In the genomic region with DNA sequence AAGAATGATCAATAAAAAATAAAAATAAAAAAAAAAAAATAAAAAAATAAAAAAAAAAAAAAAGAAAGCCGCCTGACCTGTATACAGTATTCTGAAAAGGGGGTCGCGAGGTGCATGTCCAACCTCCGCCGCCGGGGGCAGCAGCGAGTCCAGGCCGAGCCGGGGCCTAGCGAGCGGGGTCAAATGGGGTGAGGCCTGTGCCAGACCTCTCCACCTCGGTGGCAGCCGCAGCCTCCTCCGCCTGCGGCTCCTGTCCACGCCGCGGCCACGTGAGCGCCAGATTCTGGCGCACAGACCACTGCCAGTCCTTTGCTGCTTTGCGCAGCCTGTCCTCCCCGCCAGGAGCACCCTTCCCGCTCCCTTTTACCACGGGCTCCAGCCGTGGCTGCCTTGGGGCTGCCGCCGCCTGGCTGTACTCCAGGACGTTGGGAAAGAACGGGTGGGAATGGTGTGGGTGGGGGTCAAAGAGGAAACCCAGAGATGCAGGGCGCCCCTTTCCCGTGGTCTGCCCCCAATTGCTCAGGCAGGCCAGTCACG, we compare ENCODE assay signal across 8 cellular contexts. TPM values are rescaled to one million over a fixed set of nuclear protein-coding genes. Genes with fewer than 3 reads are reported as not detected.
DNase-seq lines count a peak whose midpoint lies in the region; ATAC-seq, FAIRE-seq and TF ChIP-seq lines count a peak whose summit lies in the region.

No MANE protein-coding gene starts in this region.

- peak; percentile 55 to 67 for ATAC-seq in activated CD4-positive, CD25-positive, alpha-beta regulatory T cell treated with anti-CD3 and anti-CD28 coated beads, Interleukin-2, amount 50 U/mL, for 24 hours
- peak; percentile 80 for ATAC-seq in HepG2

- peak overlapping the region; percentile 60 for H3K9ac ChIP-seq in HepG2 (ENCODE audit: insufficient read depth, low read depth, low read length)

- DNase-seq in AG10803 (ENCODE audit: low read depth) (peak; percentile 80), NB4 (ENCODE audit: low read depth) (peak; percentile 90), HepG2 (ENCODE audit: low spot score) (peak; percentile 79), DMS79 treated with DMSO at 0.1 percent for 48 hours (lab: John Stamatoyannopoulos, UW) (no peak)
- DNase-seq in central memory CD4-positive, alpha-beta T cell, result peak; percentile 56
- DNase-seq in stimulated activated CD4-positive, alpha-beta T cell treated with anti-CD3 and anti-CD28 coated beads, Interleukin-4, amount 100 ng/mL, for 48 hours (ENCODE audit: low read depth in 2 of 2), result peak; percentile 78 to 85

- peaks cover 48% of the 10 kb centered on the region for H3K4me1 ChIP-seq in HepG2 (ENCODE audit: insufficient read depth, low read length)

- no peaks in the 10 kb centered on the region for H4K20me1 ChIP-seq in HepG2 (ENCODE audit: insufficient read depth, low read length)

- in situ Hi-C loops in GM18951 (cut with MboI; ENCODE audit: low sequenced_read_pairs, unreplicated experiment), result no loop called here
- in situ Hi-C loops in HepG2 (cut with HindIII; ENCODE audit: extremely low pct_ligation_motif_present, low pct_unique_long_range_greater_than_20kb), result no loop called here

- peaks cover 12% of the 10 kb centered on the region for H3K79me2 ChIP-seq in HepG2 (ENCODE audit: insufficient read depth, low read length)

- peak; percentile 55 to 90; a peak in 3 of 4 replicates for TF ChIP-seq EP300 in HepG2 (IDR thresholded peaks at IDR 0.05; ENCODE audit: low read depth in 2 of 2, low read length in 2 of 2)
- TF ChIP-seq EP300 in HepG2 (CRISPR knock-in tag; IDR thresholded peaks at IDR 0.05; ENCODE audit: borderline replicate concordance), result peak; percentile 97

- POLR2A ChIA-PET in HepG2 (lab: Yijun Ruan, JAX), result no interaction called here

- no peak overlapping the region for H2AFZ ChIP-seq in HepG2 (ENCODE audit: low read length)

- WGBS in HepG2 (ENCODE audit: low lambda C conversion rate), result 2% methylated on average over 22 of the region's 33 CpGs

- CTCF ChIA-PET in HepG2 (lab: Yijun Ruan, JAX; ENCODE audit: low intra/inter-chr PET ratio, low total read pairs), result interaction anchor here (1.4 kb wide), 1 partner anchor 37 kb away, joined by 9 read pairs; no protein-coding TSS in a partner anchor

- no TSS peak for BruUV-seq in HepG2 (replicated peaks; lab: Mats Ljungman, UMichigan)

- TF ChIP-seq CTCF in AG10803 (conservative IDR thresholded peaks at IDR 0.05; ENCODE audit: low read length), result peak; percentile 69
- TF ChIP-seq CTCF in NB4 (IDR thresholded peaks at IDR 0.05; ENCODE audit: low read depth, low read length), result peak; percentile 73
- peak; percentile 82 for TF ChIP-seq CTCF in HepG2 (CRISPR knock-in tag; IDR thresholded peaks at IDR 0.05)

- no peaks in the 10 kb centered on the region for H3K27me3 ChIP-seq in HepG2 (ENCODE audit: control insufficient read depth in 1 of 2, insufficient read depth in 2 of 2, low read length in 2 of 2)

- H3K36me3 ChIP-seq in HepG2 (replicated peaks in 1 of 2; ENCODE audit: control insufficient read depth in 1 of 2, insufficient read depth in 2 of 2, low read length in 2 of 2), result peaks cover 10 to 13% of the 10 kb centered on the region in 2 experiments

- H3K27ac ChIP-seq in HepG2 (ENCODE audit: extremely low read length, insufficient read depth, low read length), result peak overlapping the region; percentile 81

- intact Hi-C loops in HepG2 (cut with micrococcal nuclease; ENCODE audit: unreplicated experiment), result loop anchor here (2.0 to 5.0 kb wide), 2 partner anchors 37 to 52 kb away; no protein-coding TSS in a partner anchor

- H3K4me2 ChIP-seq in HepG2 (ENCODE audit: low read depth, low read length), result peak overlapping the region; percentile 78

- TF ChIP-seq RAD21 in HepG2 (CRISPR knock-in tag; IDR thresholded peaks at IDR 0.05), result peak; percentile 87

- no peaks in the 10 kb centered on the region for H3K9me3 ChIP-seq in HepG2 (ENCODE audit: low read length)

- peak; percentile 21 for FAIRE-seq in HepG2 (lab: Jason Lieb, UNC)

- peak; percentile 33 for TF ChIP-seq POLR2A in GM18951 (IDR thresholded peaks at IDR 0.05; ENCODE audit: extremely low read depth, insufficient read depth, insufficient read length)
- TF ChIP-seq POLR2A in NB4 (IDR thresholded peaks at IDR 0.05; ENCODE audit: extremely low read depth, insufficient read length), result no peak
- TF ChIP-seq POLR2A in HepG2 (IDR thresholded peaks at IDR 0.05; ENCODE audit: insufficient read depth in 1 of 2, low read depth in 2 of 2, low read length in 2 of 2), result peak; percentile 67 to 72

- H3K4me3 ChIP-seq in AG10803 (ENCODE audit: low read length) (peak overlapping the region; percentile 33; the same call in 1 of the 2 replicates), NB4 (ENCODE audit: low read depth, low read length) (no peak overlapping the region), HepG2 (replicated peaks in 1 of 3; ENCODE audit: insufficient read depth in 1 of 3, low read depth in 2 of 3, low read length in 3 of 3) (peak overlapping the region; percentile 36 to 60 (median 58); a peak in 5 of 6 replicates)

RNA-seq across cellular contexts. Expression of gene BCKDK, which starts 2.4 kb away (rescaled TPM):
- total RNA-seq in HepG2 (2016; rRNA removed; fragmentation: Illumina TruSeq; extraction: Trizol), result 24.9 and 25.2 TPM in 2 replicates
- 25.2 and 38.0 TPM in 2 replicates for total RNA-seq in HepG2 (2016; cell fraction: cytosol; rRNA removed; fragmentation: Illumina TruSeq; extraction: Trizol; ENCODE audit: low read depth)
- 21.6 and 21.9 TPM in 2 replicates for total RNA-seq in HepG2 (2016; cell fraction: insoluble cytoplasmic fraction; rRNA removed; fragmentation: Illumina TruSeq; extraction: Trizol)
- total RNA-seq in HepG2 (2016; cell fraction: membrane; rRNA removed; fragmentation: Illumina TruSeq; extraction: Trizol), result 42.8 and 61.6 TPM in 2 replicates
- 12.9 and 14.9 TPM in 2 replicates for total RNA-seq in HepG2 (2016; cell fraction: nucleus; rRNA removed; fragmentation: Illumina TruSeq; extraction: Trizol)
- polyA plus RNA-seq in HepG2 (2011; rRNA removed), result 42.6 and 54.2 TPM in 2 replicates
- polyA plus RNA-seq in HepG2 (2011; cell fraction: cytosol; rRNA removed), result 29.2 and 38.9 TPM in 2 replicates
- 119 and 127 TPM in 2 replicates for polyA plus RNA-seq in HepG2 (2011; cell fraction: nucleus; rRNA removed)
- polyA plus RNA-seq in HepG2 (2012), result 36.4 and 39.6 TPM in 2 replicates
- polyA plus RNA-seq in HepG2 (2016; cell fraction: cytosol; fragmentation: Illumina TruSeq; extraction: Trizol; ENCODE audit: low read depth), result 61.2 and 88.9 TPM in 2 replicates
- polyA plus RNA-seq in HepG2 (2016; cell fraction: insoluble cytoplasmic fraction; fragmentation: Illumina TruSeq; extraction: Trizol; ENCODE audit: low read depth), result 38.3 and 44.6 TPM in 2 replicates
- polyA plus RNA-seq in HepG2 (2016; cell fraction: membrane; fragmentation: Illumina TruSeq; extraction: Trizol; ENCODE audit: low read depth), result 82.3 and 100 TPM in 2 replicates
- polyA plus RNA-seq in HepG2 (2016; cell fraction: nucleus; fragmentation: Illumina TruSeq; extraction: Trizol; ENCODE audit: insufficient read depth, low read depth), result 34.1 and 38.8 TPM in 2 replicates
- 34.7 and 50.5 TPM in 2 replicates for polyA minus RNA-seq in HepG2 (2011; rRNA and poly(A)+ RNA removed; ENCODE audit: low replicate concordance)
- polyA minus RNA-seq in HepG2 (2011; cell fraction: cytosol; rRNA and poly(A)+ RNA removed), result 23.9 and 34.2 TPM in 2 replicates
- polyA minus RNA-seq in HepG2 (2011; cell fraction: nucleus; rRNA and poly(A)+ RNA removed), result 25.6 and 37.4 TPM in 2 replicates

RNA-seq across cellular contexts. Expression of gene VKORC1, which starts 11.1 kb away (rescaled TPM):
- total RNA-seq in HepG2 (2016; rRNA removed; fragmentation: Illumina TruSeq; extraction: Trizol), result 92.1 and 141 TPM in 2 replicates
- 108 and 123 TPM in 2 replicates for total RNA-seq in HepG2 (2016; cell fraction: cytosol; rRNA removed; fragmentation: Illumina TruSeq; extraction: Trizol; ENCODE audit: low read depth)
- total RNA-seq in HepG2 (2016; cell fraction: insoluble cytoplasmic fraction; rRNA removed; fragmentation: Illumina TruSeq; extraction: Trizol), result 100 and 140 TPM in 2 replicates
- total RNA-seq in HepG2 (2016; cell fraction: membrane; rRNA removed; fragmentation: Illumina TruSeq; extraction: Trizol), result 83.8 and 103 TPM in 2 replicates
- total RNA-seq in HepG2 (2016; cell fraction: nucleus; rRNA removed; fragmentation: Illumina TruSeq; extraction: Trizol), result 94.6 and 113 TPM in 2 replicates
- polyA plus RNA-seq in HepG2 (2011; rRNA removed), result 613 and 615 TPM in 2 replicates
- 980 and 1,226 TPM in 2 replicates for polyA plus RNA-seq in HepG2 (2011; cell fraction: cytosol; rRNA removed)
- 399 and 426 TPM in 2 replicates for polyA plus RNA-seq in HepG2 (2011; cell fraction: nucleus; rRNA removed)
- 226 and 325 TPM in 2 replicates for polyA plus RNA-seq in HepG2 (2012)
- 88.3 and 112 TPM in 2 replicates for polyA plus RNA-seq in HepG2 (2016; cell fraction: cytosol; fragmentation: Illumina TruSeq; extraction: Trizol; ENCODE audit: low read depth)
- 134 and 149 TPM in 2 replicates for polyA plus RNA-seq in HepG2 (2016; cell fraction: insoluble cytoplasmic fraction; fragmentation: Illumina TruSeq; extraction: Trizol; ENCODE audit: low read depth)
- 106 and 112 TPM in 2 replicates for polyA plus RNA-seq in HepG2 (2016; cell fraction: membrane; fragmentation: Illumina TruSeq; extraction: Trizol; ENCODE audit: low read depth)
- 220 and 229 TPM in 2 replicates for polyA plus RNA-seq in HepG2 (2016; cell fraction: nucleus; fragmentation: Illumina TruSeq; extraction: Trizol; ENCODE audit: insufficient read depth, low read depth)
- 450 and 1,230 TPM in 2 replicates for polyA minus RNA-seq in HepG2 (2011; rRNA and poly(A)+ RNA removed; ENCODE audit: low replicate concordance)
- polyA minus RNA-seq in HepG2 (2011; cell fraction: cytosol; rRNA and poly(A)+ RNA removed), result 139 and 156 TPM in 2 replicates
- polyA minus RNA-seq in HepG2 (2011; cell fraction: nucleus; rRNA and poly(A)+ RNA removed), result 91.0 and 99.1 TPM in 2 replicates

RNA-seq across cellular contexts. Expression of gene KAT8, which starts 11.7 kb away (rescaled TPM):
- total RNA-seq in HepG2 (2016; rRNA removed; fragmentation: Illumina TruSeq; extraction: Trizol), result 69.5 and 79.0 TPM in 2 replicates
- 35.7 and 36.8 TPM in 2 replicates for total RNA-seq in HepG2 (2016; cell fraction: cytosol; rRNA removed; fragmentation: Illumina TruSeq; extraction: Trizol; ENCODE audit: low read depth)
- 66.0 and 82.2 TPM in 2 replicates for total RNA-seq in HepG2 (2016; cell fraction: insoluble cytoplasmic fraction; rRNA removed; fragmentation: Illumina TruSeq; extraction: Trizol)
- 28.5 and 33.0 TPM in 2 replicates for total RNA-seq in HepG2 (2016; cell fraction: membrane; rRNA removed; fragmentation: Illumina TruSeq; extraction: Trizol)
- 42.9 and 51.1 TPM in 2 replicates for total RNA-seq in HepG2 (2016; cell fraction: nucleus; rRNA removed; fragmentation: Illumina TruSeq; extraction: Trizol)
- 84.2 and 85.3 TPM in 2 replicates for polyA plus RNA-seq in HepG2 (2011; rRNA removed)
- 59.8 and 72.8 TPM in 2 replicates for polyA plus RNA-seq in HepG2 (2011; cell fraction: cytosol; rRNA removed)
- 112 and 113 TPM in 2 replicates for polyA plus RNA-seq in HepG2 (2011; cell fraction: nucleus; rRNA removed)
- polyA plus RNA-seq in HepG2 (2012), result 49.1 and 52.0 TPM in 2 replicates
- 5.9 and 6.1 TPM in 2 replicates for polyA plus RNA-seq in HepG2 (2016; cell fraction: cytosol; fragmentation: Illumina TruSeq; extraction: Trizol; ENCODE audit: low read depth)
- polyA plus RNA-seq in HepG2 (2016; cell fraction: insoluble cytoplasmic fraction; fragmentation: Illumina TruSeq; extraction: Trizol; ENCODE audit: low read depth), result 58.7 and 63.1 TPM in 2 replicates
- 13.2 and 14.8 TPM in 2 replicates for polyA plus RNA-seq in HepG2 (2016; cell fraction: membrane; fragmentation: Illumina TruSeq; extraction: Trizol; ENCODE audit: low read depth)
- polyA plus RNA-seq in HepG2 (2016; cell fraction: nucleus; fragmentation: Illumina TruSeq; extraction: Trizol; ENCODE audit: insufficient read depth, low read depth), result 86.8 and 87.6 TPM in 2 replicates
- polyA minus RNA-seq in HepG2 (2011; rRNA and poly(A)+ RNA removed; ENCODE audit: low replicate concordance), result 37.8 and 50.2 TPM in 2 replicates
- 25.3 and 26.2 TPM in 2 replicates for polyA minus RNA-seq in HepG2 (2011; cell fraction: cytosol; rRNA and poly(A)+ RNA removed)
- polyA minus RNA-seq in HepG2 (2011; cell fraction: nucleus; rRNA and poly(A)+ RNA removed), result 37.3 and 44.0 TPM in 2 replicates

RNA-seq across cellular contexts. Expression of gene PRSS53, which starts 17.0 kb away (rescaled TPM):
- 0.65 and 2.2 TPM in 2 replicates for total RNA-seq in HepG2 (2016; rRNA removed; fragmentation: Illumina TruSeq; extraction: Trizol)
- 0.61 and 0.62 TPM in 2 replicates for total RNA-seq in HepG2 (2016; cell fraction: cytosol; rRNA removed; fragmentation: Illumina TruSeq; extraction: Trizol; ENCODE audit: low read depth)
- total RNA-seq in HepG2 (2016; cell fraction: insoluble cytoplasmic fraction; rRNA removed; fragmentation: Illumina TruSeq; extraction: Trizol), result 0.46 and 2.8 TPM in 2 replicates
- 0.49 and 0.52 TPM in 2 replicates for total RNA-seq in HepG2 (2016; cell fraction: membrane; rRNA removed; fragmentation: Illumina TruSeq; extraction: Trizol)
- total RNA-seq in HepG2 (2016; cell fraction: nucleus; rRNA removed; fragmentation: Illumina TruSeq; extraction: Trizol), result 3.2 and 4.5 TPM in 2 replicates
- 6.9 and 7.4 TPM in 2 replicates for polyA plus RNA-seq in HepG2 (2011; rRNA removed)
- polyA plus RNA-seq in HepG2 (2011; cell fraction: cytosol; rRNA removed), result 1.0 and 1.6 TPM in 2 replicates
- polyA plus RNA-seq in HepG2 (2011; cell fraction: nucleus; rRNA removed), result 103 and 136 TPM in 2 replicates
- 3.6 and 7.5 TPM in 2 replicates for polyA plus RNA-seq in HepG2 (2012)
- 0.19 and 0.26 TPM in 2 replicates for polyA plus RNA-seq in HepG2 (2016; cell fraction: cytosol; fragmentation: Illumina TruSeq; extraction: Trizol; ENCODE audit: low read depth)
- 0.60 TPM in 1 of 2 replicates, not detected in the other for polyA plus RNA-seq in HepG2 (2016; cell fraction: insoluble cytoplasmic fraction; fragmentation: Illumina TruSeq; extraction: Trizol; ENCODE audit: low read depth)
- 0.09 and 0.53 TPM in 2 replicates for polyA plus RNA-seq in HepG2 (2016; cell fraction: membrane; fragmentation: Illumina TruSeq; extraction: Trizol; ENCODE audit: low read depth)
- 6.4 and 11.2 TPM in 2 replicates for polyA plus RNA-seq in HepG2 (2016; cell fraction: nucleus; fragmentation: Illumina TruSeq; extraction: Trizol; ENCODE audit: insufficient read depth, low read depth)
- 2.8 and 9.1 TPM in 2 replicates for polyA minus RNA-seq in HepG2 (2011; rRNA and poly(A)+ RNA removed; ENCODE audit: low replicate concordance)
- polyA minus RNA-seq in HepG2 (2011; cell fraction: cytosol; rRNA and poly(A)+ RNA removed), result 0.49 and 0.70 TPM in 2 replicates
- polyA minus RNA-seq in HepG2 (2011; cell fraction: nucleus; rRNA and poly(A)+ RNA removed), result 21.0 and 21.8 TPM in 2 replicates

RNA-seq across cellular contexts. Expression of gene PRSS8, which starts 29.8 kb away (rescaled TPM):
- total RNA-seq in HepG2 (2016; rRNA removed; fragmentation: Illumina TruSeq; extraction: Trizol), result 1.2 and 2.6 TPM in 2 replicates
- total RNA-seq in HepG2 (2016; cell fraction: cytosol; rRNA removed; fragmentation: Illumina TruSeq; extraction: Trizol; ENCODE audit: low read depth), result 0.18 and 0.20 TPM in 2 replicates
- total RNA-seq in HepG2 (2016; cell fraction: insoluble cytoplasmic fraction; rRNA removed; fragmentation: Illumina TruSeq; extraction: Trizol), result 1.4 and 2.9 TPM in 2 replicates
- 0.65 and 0.99 TPM in 2 replicates for total RNA-seq in HepG2 (2016; cell fraction: membrane; rRNA removed; fragmentation: Illumina TruSeq; extraction: Trizol)
- total RNA-seq in HepG2 (2016; cell fraction: nucleus; rRNA removed; fragmentation: Illumina TruSeq; extraction: Trizol), result 3.0 and 3.8 TPM in 2 replicates
- polyA plus RNA-seq in HepG2 (2011; rRNA removed), result 7.2 and 20.0 TPM in 2 replicates
- polyA plus RNA-seq in HepG2 (2011; cell fraction: cytosol; rRNA removed), result 11.2 and 11.7 TPM in 2 replicates
- 8.1 and 15.7 TPM in 2 replicates for polyA plus RNA-seq in HepG2 (2011; cell fraction: nucleus; rRNA removed)
- polyA plus RNA-seq in HepG2 (2012), result 12.5 and 34.4 TPM in 2 replicates
- 0.41 and 0.50 TPM in 2 replicates for polyA plus RNA-seq in HepG2 (2016; cell fraction: cytosol; fragmentation: Illumina TruSeq; extraction: Trizol; ENCODE audit: low read depth)
- polyA plus RNA-seq in HepG2 (2016; cell fraction: insoluble cytoplasmic fraction; fragmentation: Illumina TruSeq; extraction: Trizol; ENCODE audit: low read depth), result 1.6 and 1.8 TPM in 2 replicates
- 0.51 and 0.63 TPM in 2 replicates for polyA plus RNA-seq in HepG2 (2016; cell fraction: membrane; fragmentation: Illumina TruSeq; extraction: Trizol; ENCODE audit: low read depth)
- polyA plus RNA-seq in HepG2 (2016; cell fraction: nucleus; fragmentation: Illumina TruSeq; extraction: Trizol; ENCODE audit: insufficient read depth, low read depth), result 6.6 and 8.0 TPM in 2 replicates
- polyA minus RNA-seq in HepG2 (2011; rRNA and poly(A)+ RNA removed; ENCODE audit: low replicate concordance), result 0.58 and 12.5 TPM in 2 replicates
- 5.5 and 9.5 TPM in 2 replicates for polyA minus RNA-seq in HepG2 (2011; cell fraction: cytosol; rRNA and poly(A)+ RNA removed)
- polyA minus RNA-seq in HepG2 (2011; cell fraction: nucleus; rRNA and poly(A)+ RNA removed), result 0.77 and 2.7 TPM in 2 replicates
